ENCODE assay signal across 15 cellular contexts in genomic region chr22:42800731-42801536, GRCh38. TPM values are rescaled to one million over a fixed set of nuclear protein-coding genes. Genes with fewer than 3 reads are reported as not detected.
DNase-seq lines count a peak whose midpoint lies in the region; ATAC-seq lines count a peak whose summit lies in the region.
"Had no signal": no experiment of that assay in that cellular context is flagged by ENCODE, and none has a peak within 500 bp of the region (broad histone marks: within the 10 kb centered on the region; RNA-seq: fewer than 3 reads in every experiment).

No MANE protein-coding gene starts in this region.

- H3K4me3 Mint-ChIP-seq in activated naive CD8-positive, alpha-beta T cell treated with anti-CD3 and anti-CD28 coated beads, Interleukin-2, amount 50 U/mL, for 24 hours: no peak overlapping the region
- H3K4me3 Mint-ChIP-seq in activated naive CD8-positive, alpha-beta T cell treated with anti-CD3 and anti-CD28 coated beads for 36 hours: no peak overlapping the region
- peak overlapping the region in 1 of 5 donors; percentile 27 for H3K4me3 Mint-ChIP-seq in immature natural killer cell
- no peak overlapping the region for H3K4me3 Mint-ChIP-seq in activated CD4-positive, alpha-beta T cell treated with anti-CD3 and anti-CD28 coated beads, Interleukin-2, amount 10 ng/mL, durations not matched to agents 7 days and 5 days
- H3K4me3 Mint-ChIP-seq: activated CD4-positive, alpha-beta memory T cell treated with anti-CD3 and anti-CD28 coated beads for 36 hours; GM23338; T-helper 1 cell treated with Interleukin-12 subunit alpha and Interleukin-12 subunit beta and Interleukin-4 antibody, amounts not matched to agents 30 μg/mL and 1 μg/mL, for 36 hours had no signal

- no peaks in the 10 kb centered on the region for H3K27me3 Mint-ChIP-seq in activated naive CD8-positive, alpha-beta T cell treated with anti-CD3 and anti-CD28 coated beads, Interleukin-2, amount 50 U/mL, for 24 hours
- no peaks in the 10 kb centered on the region for H3K27me3 Mint-ChIP-seq in activated naive CD8-positive, alpha-beta T cell treated with anti-CD3 and anti-CD28 coated beads for 36 hours
- peaks cover 2 to 5% (median 3%) of the 10 kb centered on the region in 3 donors for H3K27me3 Mint-ChIP-seq in immature natural killer cell (ENCODE audit: low read depth in 3 of 3)
- H3K27me3 Mint-ChIP-seq in activated CD4-positive, alpha-beta T cell treated with anti-CD3 and anti-CD28 coated beads, Interleukin-2, amount 10 ng/mL, durations not matched to agents 7 days and 5 days: no peaks in the 10 kb centered on the region
- H3K27me3 Mint-ChIP-seq: activated CD4-positive, alpha-beta memory T cell treated with anti-CD3 and anti-CD28 coated beads for 36 hours had no signal

- POLR2A ChIA-PET in activated CD4-positive, alpha-beta T cell treated with anti-CD3 and anti-CD28 coated beads, Interleukin-2, amount 10 ng/mL, durations not matched to agents 7 days and 5 days (lab: Charles Lee): no interaction called here

- peak; percentile 10 for ATAC-seq in activated naive CD8-positive, alpha-beta T cell treated with anti-CD3 and anti-CD28 coated beads, Interleukin-2, amount 50 U/mL, for 24 hours
- ATAC-seq in GM21576 (IDR thresholded peaks at IDR 0.05; ENCODE audit: unreplicated experiment): no peak
- ATAC-seq: activated naive CD4-positive, alpha-beta T cell treated with anti-CD3 and anti-CD28 coated beads, Interleukin-2, amount 50 U/mL, for 72 hours; GM23338 had no signal

- no peak for DNase-seq in activated naive CD8-positive, alpha-beta T cell treated with anti-CD3 and anti-CD28 coated beads, Interleukin-2, amount 50 U/mL, for 24 hours
- DNase-seq in activated naive CD8-positive, alpha-beta T cell treated with anti-CD3 and anti-CD28 coated beads for 36 hours: no peak
- DNase-seq in NCI-H774 (lab: John Stamatoyannopoulos, UW) (peak; percentile 9), immature natural killer cell (no peak), RPMI8226 (no peak), cerebellum (ENCODE audit: low spot score) (no peak)
- no peak for DNase-seq in activated CD4-positive, alpha-beta T cell treated with anti-CD3 and anti-CD28 coated beads, Interleukin-2, amount 10 ng/mL, durations not matched to agents 7 days and 5 days
- DNase-seq: activated CD4-positive, alpha-beta memory T cell treated with anti-CD3 and anti-CD28 coated beads for 36 hours; esophagus squamous epithelium; MG63; stimulated activated CD8-positive, alpha-beta memory T cell treated with anti-CD3 and anti-CD28 coated beads, Interleukin-4, amount 100 ng/mL, for 48 hours had no signal

- H3K4me1 Mint-ChIP-seq in activated naive CD8-positive, alpha-beta T cell treated with anti-CD3 and anti-CD28 coated beads, Interleukin-2, amount 50 U/mL, for 24 hours: no peaks in the 10 kb centered on the region
- H3K4me1 Mint-ChIP-seq in activated naive CD8-positive, alpha-beta T cell treated with anti-CD3 and anti-CD28 coated beads for 36 hours: no peaks in the 10 kb centered on the region
- peaks cover 39 to 40% of the 10 kb centered on the region in 2 donors for H3K4me1 Mint-ChIP-seq in immature natural killer cell
- peaks cover 6% of the 10 kb centered on the region for H3K4me1 Mint-ChIP-seq in activated CD4-positive, alpha-beta T cell treated with anti-CD3 and anti-CD28 coated beads, Interleukin-2, amount 10 ng/mL, durations not matched to agents 7 days and 5 days

- CTCF ChIA-PET in activated CD4-positive, alpha-beta T cell treated with anti-CD3 and anti-CD28 coated beads, Interleukin-2, amount 10 ng/mL, durations not matched to agents 7 days and 5 days (lab: Charles Lee): interaction anchor here (0.8 to 1.7 kb wide), 3 partner anchors 8 to 20 kb away, joined by 3 to 7 read pairs (median 4); no protein-coding TSS in a partner anchor

- H3K9me3 Mint-ChIP-seq in activated naive CD8-positive, alpha-beta T cell treated with anti-CD3 and anti-CD28 coated beads, Interleukin-2, amount 50 U/mL, for 24 hours: no peaks in the 10 kb centered on the region
- no peaks in the 10 kb centered on the region for H3K9me3 Mint-ChIP-seq in activated naive CD8-positive, alpha-beta T cell treated with anti-CD3 and anti-CD28 coated beads for 36 hours
- no peaks in the 10 kb centered on the region for H3K9me3 Mint-ChIP-seq in immature natural killer cell
- no peaks in the 10 kb centered on the region for H3K9me3 Mint-ChIP-seq in activated CD4-positive, alpha-beta T cell treated with anti-CD3 and anti-CD28 coated beads, Interleukin-2, amount 10 ng/mL, durations not matched to agents 7 days and 5 days
- H3K9me3 Mint-ChIP-seq: activated CD4-positive, alpha-beta memory T cell treated with anti-CD3 and anti-CD28 coated beads for 36 hours; activated naive CD4-positive, alpha-beta T cell treated with anti-CD3 and anti-CD28 coated beads, Interleukin-2, amount 50 U/mL, for 72 hours; GM23338; T-helper 1 cell treated with Interleukin-12 subunit alpha and Interleukin-12 subunit beta and Interleukin-4 antibody, amounts not matched to agents 30 μg/mL and 1 μg/mL, for 36 hours had no signal

- peaks cover 17% of the 10 kb centered on the region for H3K36me3 Mint-ChIP-seq in activated naive CD8-positive, alpha-beta T cell treated with anti-CD3 and anti-CD28 coated beads, Interleukin-2, amount 50 U/mL, for 24 hours (ENCODE audit: low read depth)
- H3K36me3 Mint-ChIP-seq in activated naive CD8-positive, alpha-beta T cell treated with anti-CD3 and anti-CD28 coated beads for 36 hours: peaks cover 5% of the 10 kb centered on the region
- H3K36me3 Mint-ChIP-seq in immature natural killer cell: peaks cover 14 to 25% (median 22%) of the 10 kb centered on the region in 3 donors
- H3K36me3 Mint-ChIP-seq in activated CD4-positive, alpha-beta T cell treated with anti-CD3 and anti-CD28 coated beads, Interleukin-2, amount 10 ng/mL, durations not matched to agents 7 days and 5 days (ENCODE audit: low read depth): peaks cover 8% of the 10 kb centered on the region

- H3K27ac Mint-ChIP-seq in activated naive CD8-positive, alpha-beta T cell treated with anti-CD3 and anti-CD28 coated beads, Interleukin-2, amount 50 U/mL, for 24 hours: no peak overlapping the region
- H3K27ac Mint-ChIP-seq in activated naive CD8-positive, alpha-beta T cell treated with anti-CD3 and anti-CD28 coated beads for 36 hours: no peak overlapping the region
- peak overlapping the region; percentile 86 to 98 (median 97) for H3K27ac Mint-ChIP-seq in immature natural killer cell
- no peak overlapping the region for H3K27ac Mint-ChIP-seq in activated CD4-positive, alpha-beta T cell treated with anti-CD3 and anti-CD28 coated beads, Interleukin-2, amount 10 ng/mL, durations not matched to agents 7 days and 5 days
- H3K27ac Mint-ChIP-seq: activated CD4-positive, alpha-beta memory T cell treated with anti-CD3 and anti-CD28 coated beads for 36 hours; GM23338; T-helper 1 cell treated with Interleukin-12 subunit alpha and Interleukin-12 subunit beta and Interleukin-4 antibody, amounts not matched to agents 30 μg/mL and 1 μg/mL, for 36 hours had no signal

RNA-seq across cellular contexts. Expression of gene ARFGAP3, which starts 56.1 kb away (rescaled TPM):
- 10 to 100 TPM; 27.2 to 29.1 TPM for total RNA-seq in activated naive CD8-positive, alpha-beta T cell treated with anti-CD3 and anti-CD28 coated beads for 36 hours
- 10 to 100 TPM; 58.3 to 63.7 (median 60.6) TPM for polyA plus RNA-seq in immature natural killer cell
- total RNA-seq in activated CD4-positive, alpha-beta T cell treated with anti-CD3 and anti-CD28 coated beads, Interleukin-2, amount 10 ng/mL, durations not matched to agents 7 days and 5 days: 10 to 100 TPM; 23.9 to 25.5 TPM
- total RNA-seq in cerebellum: 36.1 TPM

Comparison
In these comparisons a context has a peak if more than half of its experiments do, and no peak if none do; other contexts are left out.
1. H3K27ac Mint-ChIP-seq: peak in immature natural killer cell (6 of 6); none in activated naive CD8-positive, alpha-beta T cell treated with anti-CD3 and anti-CD28 coated beads, Interleukin-2, amount 50 U/mL, for 24 hours (single experiment), activated naive CD8-positive, alpha-beta T cell treated with anti-CD3 and anti-CD28 coated beads for 36 hours (single experiment) and activated CD4-positive, alpha-beta T cell treated with anti-CD3 and anti-CD28 coated beads, Interleukin-2, amount 10 ng/mL, durations not matched to agents 7 days and 5 days (single experiment).